In the genomic region with DNA sequence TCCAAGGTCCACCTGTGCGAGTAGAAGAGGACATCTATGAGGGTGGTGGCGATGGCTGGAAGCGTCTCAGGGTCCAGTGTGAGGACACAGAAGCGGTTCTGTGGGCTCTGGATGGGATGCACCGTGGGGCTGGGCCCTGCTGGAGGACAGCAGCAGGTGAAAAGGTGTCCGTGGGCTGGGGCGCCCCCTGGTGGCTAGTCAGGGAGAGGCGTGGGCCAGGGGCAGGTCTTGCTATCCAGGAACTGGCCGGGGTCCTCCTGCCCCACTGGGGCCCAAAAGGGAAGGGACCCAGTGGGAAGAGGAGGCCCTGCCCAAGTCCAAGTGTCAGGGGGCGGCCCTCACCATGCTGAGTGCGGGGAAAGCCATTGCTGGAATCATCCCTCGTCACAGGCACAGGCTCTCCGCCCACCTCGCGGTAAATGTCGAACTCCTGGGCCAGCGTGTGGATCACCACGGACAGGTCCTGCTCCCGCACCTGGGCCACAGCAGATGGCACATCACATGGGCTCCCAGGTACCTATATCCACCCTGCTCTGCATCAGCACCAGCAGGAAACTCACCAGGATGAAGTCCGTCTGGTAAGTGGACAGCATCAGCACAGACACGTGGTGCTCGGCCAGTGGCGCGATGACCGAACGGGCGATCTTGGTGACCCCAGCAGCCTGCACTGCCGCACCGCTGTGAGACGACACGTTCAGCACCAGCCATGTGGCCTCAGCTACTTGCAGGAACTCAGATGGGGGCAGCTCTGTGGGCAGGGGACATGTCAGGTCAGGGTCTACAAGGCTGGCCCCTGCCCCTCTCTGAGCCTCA, we compare ENCODE assay signal across 8 cellular contexts. TPM values are rescaled to one million over a fixed set of nuclear protein-coding genes. Genes with fewer than 3 reads are reported as not detected.
DNase-seq lines count a peak whose midpoint lies in the region; ATAC-seq and TF ChIP-seq lines count a peak whose summit lies in the region.

No MANE protein-coding gene starts in this region.

- no peaks in the 10 kb centered on the region for H3K27me3 ChIP-seq in HAP-1 (ENCODE audit: low read depth)
- no peaks in the 10 kb centered on the region for H3K27me3 ChIP-seq in heart left ventricle
- no peaks in the 10 kb centered on the region for H3K27me3 ChIP-seq in smooth muscle cell (ENCODE audit: low read depth)

- peak; percentile 97 for TF ChIP-seq CTCF in CD14-positive monocyte (IDR thresholded peaks at IDR 0.05)
- TF ChIP-seq CTCF in heart left ventricle (IDR thresholded peaks at IDR 0.05), result peak; percentile 69 to 96 (median 80)
- TF ChIP-seq CTCF in smooth muscle cell (IDR thresholded peaks at IDR 0.05; ENCODE audit: borderline replicate concordance, insufficient read depth, poor library complexity, severe bottlenecking), result peak; percentile 90

- intact Hi-C loops in CD14-positive monocyte (cut with micrococcal nuclease), result loop anchor here (1.0 to 10.0 kb wide), 8 partner anchors 11 to 182 kb away; a partner anchor contains a TSS
- intact Hi-C loops in heart left ventricle (cut with DNase I), result loop anchor here in 7 of 10 donors (1.0 to 5.0 kb wide), 6 partner anchors 24 to 102 kb away; a partner anchor contains a TSS

- H3K27me3 Mint-ChIP-seq in CD14-positive monocyte (ENCODE audit: low read depth in 3 of 3), result peaks cover 0 to 4% (median 2%) of the 10 kb centered on the region in 3 donors

- H3K4me3 ChIP-seq in HAP-1 (no peak overlapping the region), heart left ventricle (no peak overlapping the region), smooth muscle cell (no peak overlapping the region)

- WGBS in heart left ventricle, 4 donors, result 69 to 79% (median 75%) methylated on average over 19 to 31 of the region's 31 CpGs
- 73% methylated on average over 31 of the region's 31 CpGs for WGBS in smooth muscle cell (ENCODE audit: low lambda C conversion rate)

- H3K4me3 Mint-ChIP-seq in CD14-positive monocyte, result no peak overlapping the region

- peaks cover 0 to 4% (median 0%) of the 10 kb centered on the region in 7 donors for H3K9me3 Mint-ChIP-seq in CD14-positive monocyte

- H3K9ac ChIP-seq in smooth muscle cell (ENCODE audit: low read depth), result no peak overlapping the region

- no peaks in the 10 kb centered on the region for H3K79me2 ChIP-seq in smooth muscle cell (ENCODE audit: low read depth)

- H3K36me3 Mint-ChIP-seq in CD14-positive monocyte, result peaks cover 13% of the 10 kb centered on the region in 2 donors

- H3K27ac ChIP-seq in heart left ventricle, result no peak overlapping the region
- no peak overlapping the region for H3K27ac ChIP-seq in smooth muscle cell (ENCODE audit: low read depth)

- 0 out of 2 replicates have a peak, but pooled peaks cover 3% of the 10 kb centered on the region for H3K36me3 ChIP-seq in HAP-1 (replicated peaks)
- H3K36me3 ChIP-seq in heart left ventricle, result peaks cover 0 to 28% (median 9%) of the 10 kb centered on the region in 9 donors
- no peaks in the 10 kb centered on the region for H3K36me3 ChIP-seq in smooth muscle cell (ENCODE audit: low read depth)

- no peak overlapping the region for H3K4me2 ChIP-seq in smooth muscle cell

- ATAC-seq in heart left ventricle (no peak), GM18498 (IDR thresholded peaks at IDR 0.05; ENCODE audit: unreplicated experiment) (no peak), GM21528 (IDR thresholded peaks at IDR 0.05; ENCODE audit: low FRiP score, unreplicated experiment) (no peak)

- peak overlapping the region in 6 of 7 donors; percentile 37 to 89 (median 72) for H3K27ac Mint-ChIP-seq in CD14-positive monocyte

- 0 out of 2 replicates have a peak, but pooled peaks have one; percentile 17 for TF ChIP-seq POLR2A in Raji (IDR thresholded peaks at IDR 0.05; ENCODE audit: insufficient read depth, low read depth, low read length)
- no peak for TF ChIP-seq POLR2A in heart left ventricle (IDR thresholded peaks at IDR 0.05)

- DNase-seq in CD14-positive monocyte (ENCODE audit: low spot score) (peak; percentile 89), HAP-1 (ENCODE audit: low spot score in 2 of 2) (peak; percentile 29 to 89), activated gamma-delta T cell (lab: John Stamatoyannopoulos, UW) (peak; percentile 65), heart left ventricle (peak in 4 of 5 donors; percentile 66 to 91 (median 68)), smooth muscle cell (lab: John Stamatoyannopoulos, UW; ENCODE audit: unreplicated experiment) (peak; percentile 20)

- H3K4me1 ChIP-seq in HAP-1, result peaks cover 10% of the 10 kb centered on the region
- H3K4me1 ChIP-seq in heart left ventricle, result peaks cover 12 to 56% (median 35%) of the 10 kb centered on the region in 12 donors
- peaks cover 14% of the 10 kb centered on the region for H3K4me1 ChIP-seq in smooth muscle cell (ENCODE audit: low read depth)

- H4K20me1 ChIP-seq in smooth muscle cell (ENCODE audit: low read depth), result peaks cover 23% of the 10 kb centered on the region

- H3K4me1 Mint-ChIP-seq in CD14-positive monocyte, result peaks cover 54% of the 10 kb centered on the region

- in situ Hi-C loops in HAP-1 (cut with MboI; ENCODE audit: low sequenced_read_pairs), result no loop called here

- H2AFZ ChIP-seq in smooth muscle cell (ENCODE audit: low read depth), result no peak overlapping the region

- peaks cover 17% of the 10 kb centered on the region for H3F3A ChIP-seq in smooth muscle cell (ENCODE audit: low read depth)

- H3K9me3 ChIP-seq in HAP-1, result no peaks in the 10 kb centered on the region
- H3K9me3 ChIP-seq in heart left ventricle, result no peaks in the 10 kb centered on the region
- no peaks in the 10 kb centered on the region for H3K9me3 ChIP-seq in smooth muscle cell (replicated peaks; ENCODE audit: low read depth)

RNA-seq across cellular contexts. Expression of a gene that starts 2.3 kb away (rescaled TPM):
- 1 to 10 TPM; 6.4 to 6.5 TPM for polyA plus RNA-seq in CD14-positive monocyte
- total RNA-seq in heart left ventricle, result 10 to 100 TPM in 3 of 9 donors, 1 to 10 TPM in 6; 3.8 to 16.6 (median 7.1) TPM
- polyA plus RNA-seq in heart left ventricle, result 10 to 100 TPM in 1 of 2 donors, 1 to 10 TPM in 1; 7.0 to 10.2 TPM
- total RNA-seq in smooth muscle cell, result 9.8 and 16.1 TPM in 2 replicates
- polyA plus RNA-seq in smooth muscle cell, result 21.8 and 22.6 TPM in 2 replicates

RNA-seq across cellular contexts. Expression of a gene that starts 20.4 kb away (rescaled TPM):
- polyA plus RNA-seq in CD14-positive monocyte (100 to 1,000 TPM in 1 of 2 donors, 10 to 100 TPM in 1; 48.0 to 146 TPM), heart left ventricle (under 1 TPM; 0.25 to 0.27 TPM), smooth muscle cell (0.14 and 1.0 TPM in 2 replicates)
- total RNA-seq in heart left ventricle (1 to 10 TPM in 2 of 9 donors, under 1 TPM in 5, not detected in 2; 0.17 to 5.0 (median 0.42) TPM), smooth muscle cell (0.27 and 1.5 TPM in 2 replicates)

RNA-seq across cellular contexts. Expression of a gene that starts 39.7 kb away (rescaled TPM):
- polyA plus RNA-seq in CD14-positive monocyte (10 to 100 TPM; 13.4 to 21.8 TPM), heart left ventricle (1 to 10 TPM; 4.5 to 9.5 TPM), smooth muscle cell (51.1 and 57.6 TPM in 2 replicates)
- total RNA-seq in heart left ventricle (10 to 100 TPM in 1 of 9 donors, 1 to 10 TPM in 8; 4.3 to 10.1 (median 7.1) TPM), smooth muscle cell (16.8 and 23.0 TPM in 2 replicates)

RNA-seq across cellular contexts. Expression of a gene that starts 40.5 kb away (rescaled TPM):
- polyA plus RNA-seq in CD14-positive monocyte (not detected), heart left ventricle (under 1 TPM; 0.46 to 0.78 TPM), smooth muscle cell (28.9 and 31.2 TPM in 2 replicates)
- total RNA-seq in heart left ventricle (10 to 100 TPM in 1 of 9 donors, 1 to 10 TPM in 1, under 1 TPM in 6, not detected in 1; 0.12 to 11.6 (median 0.70) TPM), smooth muscle cell (29.9 and 40.6 TPM in 2 replicates)

Comparison
In these comparisons a context has a peak if more than half of its experiments do, and no peak if none do; other contexts are left out.
1. DNase-seq: peak in every context shown above with its lines; median percentile 89 in CD14-positive monocyte; 68 in heart left ventricle; 65 in activated gamma-delta T cell; 59 in HAP-1; 20 in smooth muscle cell.
2. RNA of a gene that starts 20.4 kb away (polyA plus RNA-seq): 48.0 to 146 TPM in CD14-positive monocyte; 0.25 to 0.27 TPM in heart left ventricle and 0.14 to 1.0 TPM in smooth muscle cell; every median in the first group is over 10 times any median in the second.
3. Peak in every context shown above with its lines, with median percentiles within 50 percentile points of each other: CTCF ChIP-seq.